13 cellular contexts compared by ENCODE assay signal in the genomic region with DNA sequence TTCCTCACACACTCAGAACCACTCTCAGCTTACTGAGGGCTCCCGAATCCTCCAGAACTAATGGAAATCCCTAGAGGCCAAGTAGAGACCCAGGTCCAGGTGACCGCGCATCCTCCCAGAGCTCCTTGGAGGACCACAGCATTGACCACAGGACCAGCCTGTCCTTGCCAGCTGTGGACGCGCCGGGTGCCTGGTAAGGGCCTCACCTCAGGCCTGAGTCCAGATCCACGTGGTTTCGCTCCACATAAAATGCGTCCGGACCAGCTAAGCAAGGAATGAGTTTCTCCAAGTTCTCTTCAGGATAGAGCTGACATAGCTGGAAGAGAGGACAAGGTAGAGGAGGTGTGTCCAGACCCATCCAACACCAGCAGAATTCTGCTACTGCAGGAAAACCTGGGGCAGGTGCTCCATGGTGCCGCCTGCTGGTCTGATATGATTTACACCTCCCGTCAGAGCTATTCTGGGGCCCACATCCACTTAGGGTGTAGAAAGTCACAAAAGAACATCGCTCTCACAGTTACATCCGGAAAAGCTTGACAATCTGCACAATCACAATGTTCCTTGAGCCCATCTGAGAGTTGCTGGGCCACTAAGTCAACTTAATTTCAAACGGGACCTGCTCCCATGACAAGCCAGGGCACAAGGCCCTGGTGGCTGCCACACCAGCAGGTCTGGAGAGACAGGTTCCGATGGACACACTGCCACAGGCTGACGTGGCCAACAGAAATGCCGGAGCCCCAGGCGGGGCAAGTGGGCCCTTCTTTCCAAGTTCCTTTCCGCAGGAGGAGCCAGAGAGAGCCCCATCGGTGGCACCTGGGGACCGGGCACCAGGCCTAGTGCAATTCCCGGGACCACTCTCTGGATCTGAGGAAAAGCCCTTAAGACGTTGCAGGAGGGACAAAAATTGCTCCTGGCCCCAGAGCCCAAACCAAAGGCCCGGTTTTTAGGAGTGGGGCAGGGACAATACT. TPM values are rescaled to one million over a fixed set of nuclear protein-coding genes. Genes with fewer than 3 reads are reported as not detected.
DNase-seq lines count a peak whose midpoint lies in the region; FAIRE-seq and TF ChIP-seq lines count a peak whose summit lies in the region.
"Had no signal": no experiment of that assay in that cellular context is flagged by ENCODE, and none has a peak within 500 bp of the region (broad histone marks: within the 10 kb centered on the region; RNA-seq: fewer than 3 reads in every experiment).

No MANE protein-coding gene starts in this region.

- H3K9me3 ChIP-seq in osteoblast (ENCODE audit: low read depth, low read length): no peaks in the 10 kb centered on the region

- FAIRE-seq in bronchial epithelial cell (lab: Jason Lieb, UNC): no peak

- no peak overlapping the region for H2AFZ ChIP-seq in osteoblast (ENCODE audit: low read length)

- peak overlapping the region in 1 of 7 donors; percentile 18 for H3K27ac Mint-ChIP-seq in CD14-positive monocyte
- H3K27ac Mint-ChIP-seq: activated T-cell treated with anti-CD3 and anti-CD28 coated beads, Interleukin-2, amount 50 U/mL, for 72 hours had no signal

- intact Hi-C loops in CD14-positive monocyte (cut with micrococcal nuclease): no loop called here

- H3K9me3 Mint-ChIP-seq in CD14-positive monocyte: peaks cover 0 to 3% (median 0%) of the 10 kb centered on the region in 7 donors
- H3K9me3 Mint-ChIP-seq: activated T-cell treated with anti-CD3 and anti-CD28 coated beads, Interleukin-2, amount 50 U/mL, for 72 hours; naive thymus-derived CD8-positive, alpha-beta T cell had no signal

- no peaks in the 10 kb centered on the region for H3K4me1 Mint-ChIP-seq in CD14-positive monocyte

- H3K79me2 ChIP-seq in osteoblast (ENCODE audit: insufficient read depth, low read length): peaks cover 7% of the 10 kb centered on the region

- TF ChIP-seq CTCF in GM12865 (IDR thresholded peaks at IDR 0.05; ENCODE audit: insufficient read depth, low read depth, low read length, missing control alignments) (peak; percentile 22), LNCAP (IDR thresholded peaks at IDR 0.05) (peak; percentile 28; the same call in 1 of the 2 replicates), bronchial epithelial cell (IDR thresholded peaks at IDR 0.05; ENCODE audit: insufficient read depth, low read length, severe bottlenecking) (peak; percentile 44), osteoblast (IDR thresholded peaks at IDR 0.05; ENCODE audit: extremely low read depth, low read depth, low read length) (peak; percentile 26), CD14-positive monocyte (IDR thresholded peaks at IDR 0.05) (no peak)

- no peak overlapping the region for H3K4me3 Mint-ChIP-seq in CD14-positive monocyte
- H3K4me3 Mint-ChIP-seq: activated T-cell treated with anti-CD3 and anti-CD28 coated beads, Interleukin-2, amount 50 U/mL, for 72 hours; naive thymus-derived CD8-positive, alpha-beta T cell had no signal

- H3K27me3 ChIP-seq in bronchial epithelial cell (ENCODE audit: control insufficient read depth, insufficient read depth, low read length): no peaks in the 10 kb centered on the region
- no peaks in the 10 kb centered on the region for H3K27me3 ChIP-seq in osteoblast (ENCODE audit: insufficient read depth, low read length)

- H3K27ac ChIP-seq in osteoblast (ENCODE audit: low read depth, low read length): no peak overlapping the region
- H3K27ac ChIP-seq: skin epidermis had no signal

- H3K4me2 ChIP-seq in osteoblast (ENCODE audit: insufficient read depth, low read length): no peak overlapping the region

- no peak overlapping the region for H3K4me3 ChIP-seq in GM12865 (ENCODE audit: low read depth, low read length)
- no peak overlapping the region for H3K4me3 ChIP-seq in bronchial epithelial cell (ENCODE audit: low read depth, low read length)
- no peak overlapping the region for H3K4me3 ChIP-seq in osteoblast (ENCODE audit: insufficient read depth, low read length)
- H3K4me3 ChIP-seq: skin epidermis had no signal

- H3K4me1 ChIP-seq in osteoblast (ENCODE audit: insufficient read depth, low read length): no peaks in the 10 kb centered on the region

- H3K36me3 ChIP-seq in bronchial epithelial cell (ENCODE audit: control insufficient read depth, insufficient read depth, low read length) (peaks cover 12% of the 10 kb centered on the region), osteoblast (ENCODE audit: insufficient read depth, low read length) (peaks cover 32% of the 10 kb centered on the region)

- H4K20me1 ChIP-seq in osteoblast (ENCODE audit: insufficient read depth, low read length): peaks cover 11% of the 10 kb centered on the region

- peaks cover 47 to 73% of the 10 kb centered on the region in 2 donors for H3K36me3 Mint-ChIP-seq in CD14-positive monocyte

- peaks cover 0 to 3% (median 2%) of the 10 kb centered on the region in 3 donors for H3K27me3 Mint-ChIP-seq in CD14-positive monocyte (ENCODE audit: low read depth in 3 of 3)
- H3K27me3 Mint-ChIP-seq: naive thymus-derived CD8-positive, alpha-beta T cell had no signal

- no peak for DNase-seq in GM12865 (ENCODE audit: low read depth)
- DNase-seq in bronchial epithelial cell (ENCODE audit: low read depth): no peak
- no peak for DNase-seq in osteoblast (ENCODE audit: insufficient read length, low spot score, missing footprints)
- DNase-seq in NCI-H1436 treated with DMSO at 0.1 percent for 48 hours (lab: John Stamatoyannopoulos, UW): no peak
- no peak for DNase-seq in HCEC 1CT
- no peak for DNase-seq in CD14-positive monocyte (ENCODE audit: low spot score)
- DNase-seq: aorta; naive thymus-derived CD8-positive, alpha-beta T cell; NCI-H1436; NCI-H526 had no signal

RNA-seq across cellular contexts. Expression of a gene that starts 28.5 kb away (rescaled TPM):
- total RNA-seq in bronchial epithelial cell (75.8 and 166 TPM in 2 replicates), osteoblast (44.5 and 62.5 TPM in 2 replicates)
- 100 to 1,000 TPM; 102 to 147 TPM for polyA plus RNA-seq in CD14-positive monocyte

RNA-seq across cellular contexts. Expression of a gene that starts 37.1 kb away (rescaled TPM):
- total RNA-seq in bronchial epithelial cell (22.9 and 24.7 TPM in 2 replicates), osteoblast (31.2 and 33.3 TPM in 2 replicates)
- 1 to 10 TPM; 2.0 to 3.3 TPM for polyA plus RNA-seq in CD14-positive monocyte
